ENCODE assay signal across 8 cellular contexts in genomic region chr9:113233146-113233545, GRCh38. TPM values are rescaled to one million over a fixed set of nuclear protein-coding genes. Genes with fewer than 3 reads are reported as not detected.
DNase-seq lines count a peak whose midpoint lies in the region; ATAC-seq and TF ChIP-seq lines count a peak whose summit lies in the region.

No MANE protein-coding gene starts in this region.

- peaks cover 6% of the 10 kb centered on the region; the same call in 1 of the 2 replicates for H3K79me2 ChIP-seq in OCI-LY3 (ENCODE audit: low read length)
- H3K79me2 ChIP-seq in hepatocyte, result peaks cover 76% of the 10 kb centered on the region

- H3K9me3 ChIP-seq in BLaER1 (no peaks in the 10 kb centered on the region), OCI-LY3 (ENCODE audit: insufficient read depth, low read length) (no peaks in the 10 kb centered on the region), hepatocyte (ENCODE audit: low read depth) (no peaks in the 10 kb centered on the region)

- H3K36me3 ChIP-seq in BLaER1, result peaks cover 8% of the 10 kb centered on the region; the same call in 1 of the 2 replicates
- H3K36me3 ChIP-seq in OCI-LY3 (replicated peaks; ENCODE audit: low read depth, low read length), result peaks cover 5% of the 10 kb centered on the region
- H3K36me3 ChIP-seq in hepatocyte (replicated peaks; ENCODE audit: insufficient read depth, low read depth), result no peaks in the 10 kb centered on the region

- no peak for DNase-seq in hepatocyte (ENCODE audit: low spot score)
- DNase-seq in NCI-H526 (lab: John Stamatoyannopoulos, UW), result no peak
- DNase-seq in stimulated activated CD4-positive, alpha-beta T cell treated with anti-CD3 and anti-CD28 coated beads, Interleukin-2, amount 100 ng/mL, for 24 hours, result no peak
- DNase-seq in NCI-H2107 treated with DMSO at 0.1 percent for 48 hours (lab: John Stamatoyannopoulos, UW; ENCODE audit: unreplicated experiment), result no peak
- no peak for DNase-seq in stimulated activated CD4-positive, alpha-beta T cell treated with anti-CD3 and anti-CD28 coated beads, Interleukin-4, amount 100 ng/mL, for 4 hours

- H4K20me1 ChIP-seq in BLaER1 (no peaks in the 10 kb centered on the region), OCI-LY3 (ENCODE audit: insufficient read depth, low read length) (peaks cover 16% of the 10 kb centered on the region), hepatocyte (ENCODE audit: insufficient read depth, poor library complexity, severe bottlenecking) (peaks cover 6% of the 10 kb centered on the region)

- peak overlapping the region; percentile 62 for H3K4me2 ChIP-seq in BLaER1
- peak overlapping the region; percentile 61 for H3K4me2 ChIP-seq in OCI-LY3 (ENCODE audit: low read length)
- no peak overlapping the region for H3K4me2 ChIP-seq in hepatocyte

- H3K27ac ChIP-seq in BLaER1 (peak overlapping the region; percentile 37), OCI-LY3 (ENCODE audit: low read length) (no peak overlapping the region), hepatocyte (peak overlapping the region; percentile 12)

- H2AFZ ChIP-seq in OCI-LY3 (ENCODE audit: low read depth, low read length) (no peak overlapping the region), hepatocyte (no peak overlapping the region)

- H3K4me3 ChIP-seq in BLaER1 (no peak overlapping the region), OCI-LY3 (ENCODE audit: low read length) (peak overlapping the region; percentile 6; the same call in 1 of the 2 replicates), hepatocyte (no peak overlapping the region)

- peak; percentile 28 for ATAC-seq in GM21619 (IDR thresholded peaks at IDR 0.05; ENCODE audit: unreplicated experiment)

- TF ChIP-seq CTCF in OCI-LY3 (IDR thresholded peaks at IDR 0.05; ENCODE audit: low read depth, low read length) (no peak), hepatocyte (IDR thresholded peaks at IDR 0.05; ENCODE audit: poor library complexity) (no peak)

- 81% methylated on average over 3 of the region's 3 CpGs for WGBS in hepatocyte (ENCODE audit: low lambda C conversion rate, missing lambda C conversion rate)

- H3K9ac ChIP-seq in BLaER1, result peak overlapping the region; percentile 13; the same call in 1 of the 2 replicates
- H3K9ac ChIP-seq in OCI-LY3 (ENCODE audit: low read length), result no peak overlapping the region

- H3K27me3 ChIP-seq in BLaER1 (no peaks in the 10 kb centered on the region), OCI-LY3 (ENCODE audit: low read depth, low read length) (no peaks in the 10 kb centered on the region), hepatocyte (no peaks in the 10 kb centered on the region)

- H3K4me1 ChIP-seq in BLaER1 (peaks cover 33% of the 10 kb centered on the region), OCI-LY3 (ENCODE audit: low read length) (peaks cover 18% of the 10 kb centered on the region), hepatocyte (ENCODE audit: insufficient read depth) (no peaks in the 10 kb centered on the region)

- no peaks in the 10 kb centered on the region for H3K9me2 ChIP-seq in hepatocyte (replicated peaks; ENCODE audit: insufficient read depth)

RNA-seq across cellular contexts. Expression of gene SLC31A1, which starts 11.8 kb away (rescaled TPM):
- 43.3 TPM in 2 replicates for total RNA-seq in hepatocyte
- 24.5 and 29.7 TPM in 2 replicates for polyA plus RNA-seq in hepatocyte

RNA-seq across cellular contexts. Expression of gene FKBP15, which starts 12.1 kb away (rescaled TPM):
- 13.7 and 17.7 TPM in 2 replicates for total RNA-seq in hepatocyte
- polyA plus RNA-seq in hepatocyte, result 7.7 and 14.5 TPM in 2 replicates

RNA-seq across cellular contexts. Expression of gene CDC26, which starts 42.2 kb away (rescaled TPM):
- total RNA-seq in hepatocyte, result 39.8 and 45.9 TPM in 2 replicates
- polyA plus RNA-seq in hepatocyte, result 62.5 and 77.2 TPM in 2 replicates

RNA-seq across cellular contexts. Expression of gene PRPF4, which starts 42.3 kb away (rescaled TPM):
- 23.4 and 27.3 TPM in 2 replicates for total RNA-seq in hepatocyte
- polyA plus RNA-seq in hepatocyte, result 24.1 and 28.8 TPM in 2 replicates
